Comparison of ENCODE assay signal across 2 cellular contexts in the genomic region with DNA sequence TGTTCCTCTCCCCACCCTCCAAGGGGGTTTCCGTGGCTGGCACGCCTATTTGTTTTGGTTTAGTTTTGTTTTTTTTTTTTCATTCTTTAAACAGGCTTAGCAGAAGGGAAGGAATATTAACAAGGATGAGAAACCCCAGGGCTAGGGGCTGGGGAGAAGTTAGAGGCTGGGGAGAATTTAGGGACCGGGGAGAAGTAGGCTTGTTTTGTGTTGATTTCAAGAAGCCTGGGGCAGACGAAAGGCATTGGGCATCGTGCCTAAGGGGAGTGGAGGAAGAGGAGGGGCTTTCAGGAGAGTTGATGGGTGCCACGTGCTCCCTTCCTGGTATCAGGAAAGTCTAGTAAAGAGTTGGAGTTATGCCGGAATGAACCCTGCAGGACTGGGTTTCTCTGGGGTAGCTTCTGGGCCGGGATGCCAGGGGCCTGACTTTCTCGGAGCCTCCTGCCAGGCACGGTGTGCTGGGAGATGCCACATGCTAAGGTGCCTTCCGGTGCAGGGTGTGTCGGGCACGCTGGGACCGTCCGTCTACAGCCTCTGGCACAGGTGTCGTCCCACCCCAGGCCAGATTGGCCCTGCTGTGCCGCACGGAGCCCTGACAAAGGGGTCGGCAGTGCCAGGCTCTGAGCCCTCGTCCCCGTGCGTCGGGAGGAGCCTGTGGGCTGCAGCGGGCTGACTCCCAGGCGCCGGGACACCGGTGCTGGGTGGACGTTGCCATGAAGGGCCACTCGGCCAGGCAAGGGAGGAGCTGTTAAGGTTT.
TF ChIP-seq lines count a peak whose summit lies in the region.

No MANE protein-coding gene starts in this region.

TF ChIP-seq in H1, 55 proteins besides CTCF, POLR2A, EP300 and RAD21:
- TF ChIP-seq CBX5 (IDR thresholded peaks at IDR 0.05; ENCODE audit: low read depth, low read length) (no peak), POU5F1 (IDR thresholded peaks at IDR 0.05; ENCODE audit: low read depth, low read length) (no peak), HDAC2 (IDR thresholded peaks at IDR 0.05; ENCODE audit: borderline replicate concordance in 1 of 2, low read depth in 2 of 2, low read length in 2 of 2) (no peak), CHD1 (IDR thresholded peaks at IDR 0.05; ENCODE audit: low read depth, low read length) (no peak), JUND (IDR thresholded peaks at IDR 0.05; ENCODE audit: low read length) (no peak), CEBPB (IDR thresholded peaks at IDR 0.05; ENCODE audit: low read depth, low read length) (no peak), RBBP5 (IDR thresholded peaks at IDR 0.05; ENCODE audit: borderline replicate concordance, low read depth, low read length) (no peak), NANOG (IDR thresholded peaks at IDR 0.05; ENCODE audit: insufficient read depth, low read depth, low read length, poor library complexity, severe bottlenecking) (no peak), HDAC6 (IDR thresholded peaks at IDR 0.05; ENCODE audit: low read depth, low read length) (no peak), TCF12 (IDR thresholded peaks at IDR 0.05; ENCODE audit: low read depth, low read length) (no peak), KDM1A (IDR thresholded peaks at IDR 0.05; ENCODE audit: borderline replicate concordance, low read length) (no peak), SP2 (IDR thresholded peaks at IDR 0.05; ENCODE audit: low read length) (no peak), KDM5A (IDR thresholded peaks at IDR 0.05; ENCODE audit: low read length) (no peak), YY1 (IDR thresholded peaks at IDR 0.05; ENCODE audit: low read depth, low read length) (no peak)
- TF ChIP-seq, protein P1, sequence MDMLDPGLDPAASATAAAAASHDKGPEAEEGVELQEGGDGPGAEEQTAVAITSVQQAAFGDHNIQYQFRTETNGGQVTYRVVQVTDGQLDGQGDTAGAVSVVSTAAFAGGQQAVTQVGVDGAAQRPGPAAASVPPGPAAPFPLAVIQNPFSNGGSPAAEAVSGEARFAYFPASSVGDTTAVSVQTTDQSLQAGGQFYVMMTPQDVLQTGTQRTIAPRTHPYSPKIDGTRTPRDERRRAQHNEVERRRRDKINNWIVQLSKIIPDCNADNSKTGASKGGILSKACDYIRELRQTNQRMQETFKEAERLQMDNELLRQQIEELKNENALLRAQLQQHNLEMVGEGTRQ (IDR thresholded peaks at IDR 0.05; ENCODE audit: low read length): no peak
- TF ChIP-seq, protein P2, sequence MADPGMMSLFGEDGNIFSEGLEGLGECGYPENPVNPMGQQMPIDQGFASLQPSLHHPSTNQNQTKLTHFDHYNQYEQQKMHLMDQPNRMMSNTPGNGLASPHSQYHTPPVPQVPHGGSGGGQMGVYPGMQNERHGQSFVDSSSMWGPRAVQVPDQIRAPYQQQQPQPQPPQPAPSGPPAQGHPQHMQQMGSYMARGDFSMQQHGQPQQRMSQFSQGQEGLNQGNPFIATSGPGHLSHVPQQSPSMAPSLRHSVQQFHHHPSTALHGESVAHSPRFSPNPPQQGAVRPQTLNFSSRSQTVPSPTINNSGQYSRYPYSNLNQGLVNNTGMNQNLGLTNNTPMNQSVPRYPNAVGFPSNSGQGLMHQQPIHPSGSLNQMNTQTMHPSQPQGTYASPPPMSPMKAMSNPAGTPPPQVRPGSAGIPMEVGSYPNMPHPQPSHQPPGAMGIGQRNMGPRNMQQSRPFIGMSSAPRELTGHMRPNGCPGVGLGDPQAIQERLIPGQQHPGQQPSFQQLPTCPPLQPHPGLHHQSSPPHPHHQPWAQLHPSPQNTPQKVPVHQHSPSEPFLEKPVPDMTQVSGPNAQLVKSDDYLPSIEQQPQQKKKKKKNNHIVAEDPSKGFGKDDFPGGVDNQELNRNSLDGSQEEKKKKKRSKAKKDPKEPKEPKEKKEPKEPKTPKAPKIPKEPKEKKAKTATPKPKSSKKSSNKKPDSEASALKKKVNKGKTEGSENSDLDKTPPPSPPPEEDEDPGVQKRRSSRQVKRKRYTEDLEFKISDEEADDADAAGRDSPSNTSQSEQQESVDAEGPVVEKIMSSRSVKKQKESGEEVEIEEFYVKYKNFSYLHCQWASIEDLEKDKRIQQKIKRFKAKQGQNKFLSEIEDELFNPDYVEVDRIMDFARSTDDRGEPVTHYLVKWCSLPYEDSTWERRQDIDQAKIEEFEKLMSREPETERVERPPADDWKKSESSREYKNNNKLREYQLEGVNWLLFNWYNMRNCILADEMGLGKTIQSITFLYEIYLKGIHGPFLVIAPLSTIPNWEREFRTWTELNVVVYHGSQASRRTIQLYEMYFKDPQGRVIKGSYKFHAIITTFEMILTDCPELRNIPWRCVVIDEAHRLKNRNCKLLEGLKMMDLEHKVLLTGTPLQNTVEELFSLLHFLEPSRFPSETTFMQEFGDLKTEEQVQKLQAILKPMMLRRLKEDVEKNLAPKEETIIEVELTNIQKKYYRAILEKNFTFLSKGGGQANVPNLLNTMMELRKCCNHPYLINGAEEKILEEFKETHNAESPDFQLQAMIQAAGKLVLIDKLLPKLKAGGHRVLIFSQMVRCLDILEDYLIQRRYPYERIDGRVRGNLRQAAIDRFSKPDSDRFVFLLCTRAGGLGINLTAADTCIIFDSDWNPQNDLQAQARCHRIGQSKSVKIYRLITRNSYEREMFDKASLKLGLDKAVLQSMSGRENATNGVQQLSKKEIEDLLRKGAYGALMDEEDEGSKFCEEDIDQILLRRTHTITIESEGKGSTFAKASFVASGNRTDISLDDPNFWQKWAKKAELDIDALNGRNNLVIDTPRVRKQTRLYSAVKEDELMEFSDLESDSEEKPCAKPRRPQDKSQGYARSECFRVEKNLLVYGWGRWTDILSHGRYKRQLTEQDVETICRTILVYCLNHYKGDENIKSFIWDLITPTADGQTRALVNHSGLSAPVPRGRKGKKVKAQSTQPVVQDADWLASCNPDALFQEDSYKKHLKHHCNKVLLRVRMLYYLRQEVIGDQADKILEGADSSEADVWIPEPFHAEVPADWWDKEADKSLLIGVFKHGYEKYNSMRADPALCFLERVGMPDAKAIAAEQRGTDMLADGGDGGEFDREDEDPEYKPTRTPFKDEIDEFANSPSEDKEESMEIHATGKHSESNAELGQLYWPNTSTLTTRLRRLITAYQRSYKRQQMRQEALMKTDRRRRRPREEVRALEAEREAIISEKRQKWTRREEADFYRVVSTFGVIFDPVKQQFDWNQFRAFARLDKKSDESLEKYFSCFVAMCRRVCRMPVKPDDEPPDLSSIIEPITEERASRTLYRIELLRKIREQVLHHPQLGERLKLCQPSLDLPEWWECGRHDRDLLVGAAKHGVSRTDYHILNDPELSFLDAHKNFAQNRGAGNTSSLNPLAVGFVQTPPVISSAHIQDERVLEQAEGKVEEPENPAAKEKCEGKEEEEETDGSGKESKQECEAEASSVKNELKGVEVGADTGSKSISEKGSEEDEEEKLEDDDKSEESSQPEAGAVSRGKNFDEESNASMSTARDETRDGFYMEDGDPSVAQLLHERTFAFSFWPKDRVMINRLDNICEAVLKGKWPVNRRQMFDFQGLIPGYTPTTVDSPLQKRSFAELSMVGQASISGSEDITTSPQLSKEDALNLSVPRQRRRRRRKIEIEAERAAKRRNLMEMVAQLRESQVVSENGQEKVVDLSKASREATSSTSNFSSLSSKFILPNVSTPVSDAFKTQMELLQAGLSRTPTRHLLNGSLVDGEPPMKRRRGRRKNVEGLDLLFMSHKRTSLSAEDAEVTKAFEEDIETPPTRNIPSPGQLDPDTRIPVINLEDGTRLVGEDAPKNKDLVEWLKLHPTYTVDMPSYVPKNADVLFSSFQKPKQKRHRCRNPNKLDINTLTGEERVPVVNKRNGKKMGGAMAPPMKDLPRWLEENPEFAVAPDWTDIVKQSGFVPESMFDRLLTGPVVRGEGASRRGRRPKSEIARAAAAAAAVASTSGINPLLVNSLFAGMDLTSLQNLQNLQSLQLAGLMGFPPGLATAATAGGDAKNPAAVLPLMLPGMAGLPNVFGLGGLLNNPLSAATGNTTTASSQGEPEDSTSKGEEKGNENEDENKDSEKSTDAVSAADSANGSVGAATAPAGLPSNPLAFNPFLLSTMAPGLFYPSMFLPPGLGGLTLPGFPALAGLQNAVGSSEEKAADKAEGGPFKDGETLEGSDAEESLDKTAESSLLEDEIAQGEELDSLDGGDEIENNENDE (IDR thresholded peaks at IDR 0.05; ENCODE audit: insufficient replicate concordance, low read length): no peak
TF ChIP-seq in H1: peak in this region for 0.

TF ChIP-seq in SK-N-SH, 30 proteins besides CTCF, POLR2A, EP300 and RAD21:
- TF ChIP-seq, protein P3, sequence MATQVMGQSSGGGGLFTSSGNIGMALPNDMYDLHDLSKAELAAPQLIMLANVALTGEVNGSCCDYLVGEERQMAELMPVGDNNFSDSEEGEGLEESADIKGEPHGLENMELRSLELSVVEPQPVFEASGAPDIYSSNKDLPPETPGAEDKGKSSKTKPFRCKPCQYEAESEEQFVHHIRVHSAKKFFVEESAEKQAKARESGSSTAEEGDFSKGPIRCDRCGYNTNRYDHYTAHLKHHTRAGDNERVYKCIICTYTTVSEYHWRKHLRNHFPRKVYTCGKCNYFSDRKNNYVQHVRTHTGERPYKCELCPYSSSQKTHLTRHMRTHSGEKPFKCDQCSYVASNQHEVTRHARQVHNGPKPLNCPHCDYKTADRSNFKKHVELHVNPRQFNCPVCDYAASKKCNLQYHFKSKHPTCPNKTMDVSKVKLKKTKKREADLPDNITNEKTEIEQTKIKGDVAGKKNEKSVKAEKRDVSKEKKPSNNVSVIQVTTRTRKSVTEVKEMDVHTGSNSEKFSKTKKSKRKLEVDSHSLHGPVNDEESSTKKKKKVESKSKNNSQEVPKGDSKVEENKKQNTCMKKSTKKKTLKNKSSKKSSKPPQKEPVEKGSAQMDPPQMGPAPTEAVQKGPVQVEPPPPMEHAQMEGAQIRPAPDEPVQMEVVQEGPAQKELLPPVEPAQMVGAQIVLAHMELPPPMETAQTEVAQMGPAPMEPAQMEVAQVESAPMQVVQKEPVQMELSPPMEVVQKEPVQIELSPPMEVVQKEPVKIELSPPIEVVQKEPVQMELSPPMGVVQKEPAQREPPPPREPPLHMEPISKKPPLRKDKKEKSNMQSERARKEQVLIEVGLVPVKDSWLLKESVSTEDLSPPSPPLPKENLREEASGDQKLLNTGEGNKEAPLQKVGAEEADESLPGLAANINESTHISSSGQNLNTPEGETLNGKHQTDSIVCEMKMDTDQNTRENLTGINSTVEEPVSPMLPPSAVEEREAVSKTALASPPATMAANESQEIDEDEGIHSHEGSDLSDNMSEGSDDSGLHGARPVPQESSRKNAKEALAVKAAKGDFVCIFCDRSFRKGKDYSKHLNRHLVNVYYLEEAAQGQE (IDR thresholded peaks at IDR 0.05; ENCODE audit: low read depth, low read length): no peak
- TF ChIP-seq RXRA (IDR thresholded peaks at IDR 0.05; ENCODE audit: borderline replicate concordance, low read depth) (no peak), TAF1 (IDR thresholded peaks at IDR 0.05; ENCODE audit: borderline replicate concordance, low read depth, low read length) (no peak), SMC3 (IDR thresholded peaks at IDR 0.05; ENCODE audit: low read depth, low read length) (no peak), NRF1 (IDR thresholded peaks at IDR 0.05; ENCODE audit: low read depth, low read length) (no peak), RFX5 (IDR thresholded peaks at IDR 0.05; ENCODE audit: low read length) (no peak), TEAD4 (IDR thresholded peaks at IDR 0.05; ENCODE audit: borderline replicate concordance, insufficient read depth) (no peak), POLR2AphosphoS5 (IDR thresholded peaks at IDR 0.05; ENCODE audit: low read depth, low read length) (no peak), CHD2 (IDR thresholded peaks at IDR 0.05; ENCODE audit: low read length, partially characterized antibody) (no peak), GATA2 (CRISPR knock-in tag; IDR thresholded peaks at IDR 0.05) (no peak), TCF12 (IDR thresholded peaks at IDR 0.05) (no peak)
- TF ChIP-seq, protein P4, sequence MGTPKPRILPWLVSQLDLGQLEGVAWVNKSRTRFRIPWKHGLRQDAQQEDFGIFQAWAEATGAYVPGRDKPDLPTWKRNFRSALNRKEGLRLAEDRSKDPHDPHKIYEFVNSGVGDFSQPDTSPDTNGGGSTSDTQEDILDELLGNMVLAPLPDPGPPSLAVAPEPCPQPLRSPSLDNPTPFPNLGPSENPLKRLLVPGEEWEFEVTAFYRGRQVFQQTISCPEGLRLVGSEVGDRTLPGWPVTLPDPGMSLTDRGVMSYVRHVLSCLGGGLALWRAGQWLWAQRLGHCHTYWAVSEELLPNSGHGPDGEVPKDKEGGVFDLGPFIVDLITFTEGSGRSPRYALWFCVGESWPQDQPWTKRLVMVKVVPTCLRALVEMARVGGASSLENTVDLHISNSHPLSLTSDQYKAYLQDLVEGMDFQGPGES (IDR thresholded peaks at IDR 0.05; ENCODE audit: low read depth, low read length): no peak
- TF ChIP-seq, protein P5, sequence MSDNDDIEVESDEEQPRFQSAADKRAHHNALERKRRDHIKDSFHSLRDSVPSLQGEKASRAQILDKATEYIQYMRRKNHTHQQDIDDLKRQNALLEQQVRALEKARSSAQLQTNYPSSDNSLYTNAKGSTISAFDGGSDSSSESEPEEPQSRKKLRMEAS (IDR thresholded peaks at IDR 0.05; ENCODE audit: low read depth): no peak
